Comparison of ENCODE assay signal across 8 cellular contexts in the genomic region with DNA sequence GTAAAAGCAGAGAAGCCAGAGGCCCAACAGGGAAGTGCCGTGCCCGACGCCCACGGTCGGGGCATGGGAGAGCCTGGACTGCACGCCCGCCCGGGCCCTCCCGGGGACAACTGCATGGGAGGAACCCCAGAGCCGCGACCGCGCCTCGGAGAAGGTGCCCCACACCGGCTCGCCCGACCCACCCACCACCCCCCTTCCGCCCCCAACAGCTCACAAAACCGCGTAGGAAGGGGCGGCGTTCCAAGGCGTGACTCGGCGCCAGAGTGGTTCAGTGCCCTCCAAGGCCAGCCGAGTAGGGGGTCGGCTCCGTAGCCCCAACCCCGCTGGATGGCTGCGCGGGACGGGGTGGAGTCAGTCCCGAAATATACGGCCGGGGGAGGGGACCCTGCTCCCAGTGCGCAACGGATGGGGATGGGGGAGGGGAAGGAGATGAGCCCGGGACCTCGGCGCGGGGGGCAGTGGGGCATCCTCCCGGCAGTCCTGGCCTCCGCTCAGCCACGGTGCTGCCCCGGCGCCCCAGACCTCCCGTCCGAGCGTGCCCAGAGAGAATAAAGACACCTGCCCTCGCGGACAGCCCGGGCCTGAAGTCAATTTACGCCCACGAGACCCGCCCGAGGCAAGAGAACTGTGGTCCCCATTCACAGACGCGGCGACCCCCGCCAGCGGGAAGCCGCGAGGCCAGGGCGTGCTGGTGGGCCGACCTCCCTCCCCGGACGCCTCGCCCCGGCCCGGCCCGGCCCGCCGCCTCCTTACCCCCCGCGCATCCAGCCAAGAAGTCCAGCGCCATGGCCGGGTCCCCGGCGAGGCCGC. TPM values are rescaled to one million over a fixed set of nuclear protein-coding genes. Genes with fewer than 3 reads are reported as not detected.
DNase-seq lines count a peak whose midpoint lies in the region; ATAC-seq lines count a peak whose summit lies in the region.

No MANE protein-coding gene starts in this region.

- H3K36me3 ChIP-seq in ectodermal cell (ENCODE audit: control insufficient read depth, insufficient read depth, low read length) (no peaks in the 10 kb centered on the region), mucosa of rectum (ENCODE audit: control insufficient read depth in 2 of 2, insufficient read depth in 2 of 2, low read length in 2 of 2) (no peaks in the 10 kb centered on the region)

- H3K36me3 Mint-ChIP-seq in activated CD4-positive, alpha-beta T cell treated with anti-CD3 and anti-CD28 coated beads for 36 hours (ENCODE audit: low read depth) = no peaks in the 10 kb centered on the region

- H3K27ac Mint-ChIP-seq in activated CD4-positive, alpha-beta T cell treated with anti-CD3 and anti-CD28 coated beads for 36 hours = no peak overlapping the region

- H3K27me3 Mint-ChIP-seq in activated CD4-positive, alpha-beta T cell treated with anti-CD3 and anti-CD28 coated beads for 36 hours = peaks cover 14% of the 10 kb centered on the region

- CTCF ChIA-PET in activated CD4-positive, alpha-beta T cell treated with anti-CD3 and anti-CD28 coated beads for 36 hours (lab: Charles Lee) = no interaction called here

- peak; percentile 9 for ATAC-seq in HG02870 (IDR thresholded peaks at IDR 0.05; ENCODE audit: unreplicated experiment)
- ATAC-seq in activated CD4-positive, alpha-beta T cell treated with anti-CD3 and anti-CD28 coated beads for 36 hours = no peak

- H3K27ac ChIP-seq in ectodermal cell (ENCODE audit: insufficient read depth, low read depth, low read length, poor library complexity, severe bottlenecking) (peak overlapping the region; percentile 41), mucosa of rectum (ENCODE audit: low read depth in 2 of 2, low read length in 2 of 2) (peak overlapping the region; percentile 47 to 56), substantia nigra (ENCODE audit: low read depth, low read length, poor library complexity, severe bottlenecking) (peak overlapping the region; percentile 86)

- intact Hi-C loops in activated CD4-positive, alpha-beta T cell treated with anti-CD3 and anti-CD28 coated beads for 36 hours (cut with DNase I, micrococcal nuclease) = loop anchor here (1.0 to 2.0 kb wide), 5 partner anchors 20 to 334 kb away; a partner anchor contains a TSS

- H3K27me3 ChIP-seq in ectodermal cell (ENCODE audit: control insufficient read depth, insufficient read depth, low read length, poor library complexity, severe bottlenecking) (no peaks in the 10 kb centered on the region), mucosa of rectum (ENCODE audit: control insufficient read depth in 2 of 2, insufficient read depth in 2 of 2, low read length in 2 of 2) (no peaks in the 10 kb centered on the region)

- DNase-seq in COLO668 (lab: John Stamatoyannopoulos, UW; ENCODE audit: unreplicated experiment) (peak; percentile 65), substantia nigra (lab: John Stamatoyannopoulos, UW) (peak in 8 of 49 donors; percentile 40 to 77 (median 50)), KG1 (lab: John Stamatoyannopoulos, UW) (no peak), mucosa of gallbladder (ENCODE audit: low spot score) (no peak)
- DNase-seq in activated CD4-positive, alpha-beta T cell treated with anti-CD3 and anti-CD28 coated beads for 36 hours = peak; percentile 40

- peak overlapping the region; percentile 32 to 72 for H3K9ac ChIP-seq in mucosa of rectum (ENCODE audit: low read depth in 1 of 2, low read length in 2 of 2)

- H3K4me3 ChIP-seq in ectodermal cell (ENCODE audit: insufficient read depth, low read depth, low read length) (peak overlapping the region; percentile 72), mucosa of rectum (ENCODE audit: low read length in 2 of 2) (peak overlapping the region; percentile 62 to 77)

- no peaks in the 10 kb centered on the region for H3K9me3 ChIP-seq in ectodermal cell (ENCODE audit: control insufficient read depth, low read length)
- H3K9me3 ChIP-seq in mucosa of rectum (ENCODE audit: control insufficient read depth in 2 of 2, low read length in 2 of 2) = no peaks in the 10 kb centered on the region

- 0% methylated on average over 80 of the region's 80 CpGs for WGBS in ectodermal cell, 2 experiments

- H3K4me1 ChIP-seq in ectodermal cell (ENCODE audit: control insufficient read depth, insufficient read depth, low read length) (peaks cover 38% of the 10 kb centered on the region), mucosa of rectum (ENCODE audit: control insufficient read depth in 2 of 2, insufficient read depth in 2 of 2, low read length in 2 of 2) (peaks cover 13 to 18% of the 10 kb centered on the region in 2 donors)

- H3K9me3 Mint-ChIP-seq in activated CD4-positive, alpha-beta T cell treated with anti-CD3 and anti-CD28 coated beads for 36 hours (ENCODE audit: low read depth) = no peaks in the 10 kb centered on the region

- peaks cover 7% of the 10 kb centered on the region for H3K4me1 Mint-ChIP-seq in activated CD4-positive, alpha-beta T cell treated with anti-CD3 and anti-CD28 coated beads for 36 hours

- H3K4me3 Mint-ChIP-seq in activated CD4-positive, alpha-beta T cell treated with anti-CD3 and anti-CD28 coated beads for 36 hours = peak overlapping the region; percentile 61

- POLR2A ChIA-PET in activated CD4-positive, alpha-beta T cell treated with anti-CD3 and anti-CD28 coated beads for 36 hours (lab: Charles Lee) = interaction anchor here (0.7 kb wide), 1 partner anchor 92 kb away, joined by 3 read pairs; no protein-coding TSS in a partner anchor

RNA-seq across cellular contexts. Expression of a gene that starts 0.6 kb away (rescaled TPM):
- total RNA-seq in activated CD4-positive, alpha-beta T cell treated with anti-CD3 and anti-CD28 coated beads for 36 hours = 1 to 10 TPM; 5.4 to 5.8 TPM
- 112 TPM for polyA plus RNA-seq in ectodermal cell (2013, experiment 1 of 4)
- 150 TPM for polyA plus RNA-seq in ectodermal cell (2013, experiment 2 of 4)
- polyA plus RNA-seq in ectodermal cell (2013, experiment 3 of 4) = 101 TPM
- 125 TPM for polyA plus RNA-seq in ectodermal cell (2013, experiment 4 of 4)
- total RNA-seq in mucosa of gallbladder = 165 TPM

RNA-seq across cellular contexts. Expression of a gene that starts 17.5 kb away (rescaled TPM):
- total RNA-seq in activated CD4-positive, alpha-beta T cell treated with anti-CD3 and anti-CD28 coated beads for 36 hours = not detected
- polyA plus RNA-seq in ectodermal cell (2013, experiment 1 of 4) = not detected
- not detected for polyA plus RNA-seq in ectodermal cell (2013, experiment 2 of 4)
- polyA plus RNA-seq in ectodermal cell (2013, experiment 3 of 4) = not detected
- polyA plus RNA-seq in ectodermal cell (2013, experiment 4 of 4) = not detected
- total RNA-seq in mucosa of gallbladder = 0.20 TPM

Comparison
In these comparisons a context has a peak if more than half of its experiments do, and no peak if none do; other contexts are left out.
1. DNase-seq: peak in COLO668 (single experiment) and activated CD4-positive, alpha-beta T cell treated with anti-CD3 and anti-CD28 coated beads for 36 hours (single experiment); none in KG1 (single experiment) and mucosa of gallbladder (single experiment).
2. RNA of a gene that starts 0.6 kb away (total RNA-seq): 165 TPM in mucosa of gallbladder (single experiment); 5.4 to 5.8 TPM in activated CD4-positive, alpha-beta T cell treated with anti-CD3 and anti-CD28 coated beads for 36 hours; every median in the first group is over 10 times any median in the second.
3. Peak in every context shown above with its lines, with median percentiles within 50 percentile points of each other: H3K27ac ChIP-seq.